In the genomic region with DNA sequence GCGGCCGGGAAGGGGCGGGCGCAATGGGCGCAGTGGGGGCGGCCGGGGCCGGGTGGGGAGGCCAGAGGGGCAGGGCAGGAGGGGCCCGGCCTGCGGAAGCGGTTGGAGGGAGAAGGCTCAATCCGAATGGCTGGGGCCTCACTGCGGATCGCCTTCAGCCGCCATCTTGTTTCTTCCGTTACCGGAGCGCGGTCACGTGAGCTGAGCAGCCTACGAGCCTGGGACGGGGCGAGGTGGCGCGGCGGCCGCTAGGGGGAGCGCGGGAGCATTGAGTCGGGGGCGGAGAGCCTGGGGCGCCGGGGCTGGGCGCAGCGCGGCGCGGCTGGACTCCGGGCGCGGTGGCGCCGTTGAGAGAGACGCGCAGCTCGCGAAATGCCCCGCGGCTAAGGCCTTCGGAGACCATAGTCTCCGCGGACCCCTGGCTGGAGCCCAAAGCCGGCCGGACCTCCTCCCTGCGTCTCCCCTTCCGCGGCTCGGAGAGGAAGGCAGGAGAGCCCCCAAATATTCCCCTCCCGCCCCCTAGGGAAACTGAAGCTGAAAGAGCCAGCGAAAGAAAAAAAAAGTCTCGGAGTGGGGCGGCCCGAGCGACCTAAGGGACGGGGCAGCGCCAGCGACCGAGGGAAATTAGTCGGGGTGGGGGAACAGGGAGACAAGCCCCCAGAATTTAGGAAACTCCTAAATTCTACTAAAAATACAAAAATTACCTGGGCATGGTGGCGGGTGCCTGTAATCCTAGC, we compare ENCODE assay signal across 1 cellular context.
TF ChIP-seq lines count a peak whose summit lies in the region.

A gene (minus strand): TSS at position 190 of the 737 bp plus-strand sequence. CDS start 22,221 bp downstream, outside the sequence.

TF ChIP-seq in HepG2, 621 proteins besides CTCF, POLR2A, EP300 and RAD21 (continued from another document and continues in another):
- TF ChIP-seq, protein P1, sequence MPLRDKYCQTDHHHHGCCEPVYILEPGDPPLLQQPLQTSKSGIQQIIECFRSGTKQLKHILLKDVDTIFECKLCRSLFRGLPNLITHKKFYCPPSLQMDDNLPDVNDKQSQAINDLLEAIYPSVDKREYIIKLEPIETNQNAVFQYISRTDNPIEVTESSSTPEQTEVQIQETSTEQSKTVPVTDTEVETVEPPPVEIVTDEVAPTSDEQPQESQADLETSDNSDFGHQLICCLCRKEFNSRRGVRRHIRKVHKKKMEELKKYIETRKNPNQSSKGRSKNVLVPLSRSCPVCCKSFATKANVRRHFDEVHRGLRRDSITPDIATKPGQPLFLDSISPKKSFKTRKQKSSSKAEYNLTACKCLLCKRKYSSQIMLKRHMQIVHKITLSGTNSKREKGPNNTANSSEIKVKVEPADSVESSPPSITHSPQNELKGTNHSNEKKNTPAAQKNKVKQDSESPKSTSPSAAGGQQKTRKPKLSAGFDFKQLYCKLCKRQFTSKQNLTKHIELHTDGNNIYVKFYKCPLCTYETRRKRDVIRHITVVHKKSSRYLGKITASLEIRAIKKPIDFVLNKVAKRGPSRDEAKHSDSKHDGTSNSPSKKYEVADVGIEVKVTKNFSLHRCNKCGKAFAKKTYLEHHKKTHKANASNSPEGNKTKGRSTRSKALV (CRISPR knock-in tag; IDR thresholded peaks at IDR 0.05), result peak; percentile 91; the same call in 1 of the 2 replicates
- TF ChIP-seq, protein P2, sequence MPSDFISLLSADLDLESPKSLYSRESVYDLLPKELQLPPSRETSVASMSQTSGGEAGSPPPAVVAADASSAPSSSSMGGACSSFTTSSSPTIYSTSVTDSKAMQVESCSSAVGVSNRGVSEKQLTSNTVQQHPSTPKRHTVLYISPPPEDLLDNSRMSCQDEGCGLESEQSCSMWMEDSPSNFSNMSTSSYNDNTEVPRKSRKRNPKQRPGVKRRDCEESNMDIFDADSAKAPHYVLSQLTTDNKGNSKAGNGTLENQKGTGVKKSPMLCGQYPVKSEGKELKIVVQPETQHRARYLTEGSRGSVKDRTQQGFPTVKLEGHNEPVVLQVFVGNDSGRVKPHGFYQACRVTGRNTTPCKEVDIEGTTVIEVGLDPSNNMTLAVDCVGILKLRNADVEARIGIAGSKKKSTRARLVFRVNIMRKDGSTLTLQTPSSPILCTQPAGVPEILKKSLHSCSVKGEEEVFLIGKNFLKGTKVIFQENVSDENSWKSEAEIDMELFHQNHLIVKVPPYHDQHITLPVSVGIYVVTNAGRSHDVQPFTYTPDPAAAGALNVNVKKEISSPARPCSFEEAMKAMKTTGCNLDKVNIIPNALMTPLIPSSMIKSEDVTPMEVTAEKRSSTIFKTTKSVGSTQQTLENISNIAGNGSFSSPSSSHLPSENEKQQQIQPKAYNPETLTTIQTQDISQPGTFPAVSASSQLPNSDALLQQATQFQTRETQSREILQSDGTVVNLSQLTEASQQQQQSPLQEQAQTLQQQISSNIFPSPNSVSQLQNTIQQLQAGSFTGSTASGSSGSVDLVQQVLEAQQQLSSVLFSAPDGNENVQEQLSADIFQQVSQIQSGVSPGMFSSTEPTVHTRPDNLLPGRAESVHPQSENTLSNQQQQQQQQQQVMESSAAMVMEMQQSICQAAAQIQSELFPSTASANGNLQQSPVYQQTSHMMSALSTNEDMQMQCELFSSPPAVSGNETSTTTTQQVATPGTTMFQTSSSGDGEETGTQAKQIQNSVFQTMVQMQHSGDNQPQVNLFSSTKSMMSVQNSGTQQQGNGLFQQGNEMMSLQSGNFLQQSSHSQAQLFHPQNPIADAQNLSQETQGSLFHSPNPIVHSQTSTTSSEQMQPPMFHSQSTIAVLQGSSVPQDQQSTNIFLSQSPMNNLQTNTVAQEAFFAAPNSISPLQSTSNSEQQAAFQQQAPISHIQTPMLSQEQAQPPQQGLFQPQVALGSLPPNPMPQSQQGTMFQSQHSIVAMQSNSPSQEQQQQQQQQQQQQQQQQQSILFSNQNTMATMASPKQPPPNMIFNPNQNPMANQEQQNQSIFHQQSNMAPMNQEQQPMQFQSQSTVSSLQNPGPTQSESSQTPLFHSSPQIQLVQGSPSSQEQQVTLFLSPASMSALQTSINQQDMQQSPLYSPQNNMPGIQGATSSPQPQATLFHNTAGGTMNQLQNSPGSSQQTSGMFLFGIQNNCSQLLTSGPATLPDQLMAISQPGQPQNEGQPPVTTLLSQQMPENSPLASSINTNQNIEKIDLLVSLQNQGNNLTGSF (CRISPR knock-in tag; IDR thresholded peaks at IDR 0.05), result peak; percentile 40; the same call in 1 of the 2 replicates
- TF ChIP-seq MAZ (IDR thresholded peaks at IDR 0.05; ENCODE audit: borderline replicate concordance, low read depth, low read length), result peak; percentile 81; the same call in 1 of the 2 replicates
- TF ChIP-seq MAZ (CRISPR knock-in tag; IDR thresholded peaks at IDR 0.05; ENCODE audit: low read depth), result peak; percentile 98
- TF ChIP-seq DNMT3B (CRISPR knock-in tag; conservative IDR thresholded peaks at IDR 0.05), result 0 out of 2 replicates have a peak, but pooled peaks have one; percentile 29
- TF ChIP-seq, protein P3, sequence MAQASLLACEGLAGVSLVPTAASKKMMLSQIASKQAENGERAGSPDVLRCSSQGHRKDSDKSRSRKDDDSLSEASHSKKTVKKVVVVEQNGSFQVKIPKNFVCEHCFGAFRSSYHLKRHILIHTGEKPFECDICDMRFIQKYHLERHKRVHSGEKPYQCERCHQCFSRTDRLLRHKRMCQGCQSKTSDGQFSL (CRISPR knock-in tag; IDR thresholded peaks at IDR 0.05), result 0 out of 2 replicates have a peak, but pooled peaks have one; percentile 57
- TF ChIP-seq, protein P4, sequence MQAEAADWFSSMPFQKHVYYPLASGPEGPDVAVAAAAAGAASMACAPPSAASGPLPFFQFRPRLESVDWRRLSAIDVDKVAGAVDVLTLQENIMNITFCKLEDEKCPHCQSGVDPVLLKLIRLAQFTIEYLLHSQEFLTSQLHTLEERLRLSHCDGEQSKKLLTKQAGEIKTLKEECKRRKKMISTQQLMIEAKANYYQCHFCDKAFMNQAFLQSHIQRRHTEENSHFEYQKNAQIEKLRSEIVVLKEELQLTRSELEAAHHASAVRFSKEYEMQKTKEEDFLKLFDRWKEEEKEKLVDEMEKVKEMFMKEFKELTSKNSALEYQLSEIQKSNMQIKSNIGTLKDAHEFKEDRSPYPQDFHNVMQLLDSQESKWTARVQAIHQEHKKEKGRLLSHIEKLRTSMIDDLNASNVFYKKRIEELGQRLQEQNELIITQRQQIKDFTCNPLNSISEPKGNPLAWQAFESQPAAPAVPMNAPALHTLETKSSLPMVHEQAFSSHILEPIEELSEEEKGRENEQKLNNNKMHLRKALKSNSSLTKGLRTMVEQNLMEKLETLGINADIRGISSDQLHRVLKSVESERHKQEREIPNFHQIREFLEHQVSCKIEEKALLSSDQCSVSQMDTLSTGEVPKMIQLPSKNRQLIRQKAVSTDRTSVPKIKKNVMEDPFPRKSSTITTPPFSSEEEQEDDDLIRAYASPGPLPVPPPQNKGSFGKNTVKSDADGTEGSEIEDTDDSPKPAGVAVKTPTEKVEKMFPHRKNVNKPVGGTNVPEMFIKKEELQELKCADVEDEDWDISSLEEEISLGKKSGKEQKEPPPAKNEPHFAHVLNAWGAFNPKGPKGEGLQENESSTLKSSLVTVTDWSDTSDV (CRISPR knock-in tag; IDR thresholded peaks at IDR 0.05), result 0 out of 2 replicates have a peak, but pooled peaks have one; percentile 24
- TF ChIP-seq, protein P5, sequence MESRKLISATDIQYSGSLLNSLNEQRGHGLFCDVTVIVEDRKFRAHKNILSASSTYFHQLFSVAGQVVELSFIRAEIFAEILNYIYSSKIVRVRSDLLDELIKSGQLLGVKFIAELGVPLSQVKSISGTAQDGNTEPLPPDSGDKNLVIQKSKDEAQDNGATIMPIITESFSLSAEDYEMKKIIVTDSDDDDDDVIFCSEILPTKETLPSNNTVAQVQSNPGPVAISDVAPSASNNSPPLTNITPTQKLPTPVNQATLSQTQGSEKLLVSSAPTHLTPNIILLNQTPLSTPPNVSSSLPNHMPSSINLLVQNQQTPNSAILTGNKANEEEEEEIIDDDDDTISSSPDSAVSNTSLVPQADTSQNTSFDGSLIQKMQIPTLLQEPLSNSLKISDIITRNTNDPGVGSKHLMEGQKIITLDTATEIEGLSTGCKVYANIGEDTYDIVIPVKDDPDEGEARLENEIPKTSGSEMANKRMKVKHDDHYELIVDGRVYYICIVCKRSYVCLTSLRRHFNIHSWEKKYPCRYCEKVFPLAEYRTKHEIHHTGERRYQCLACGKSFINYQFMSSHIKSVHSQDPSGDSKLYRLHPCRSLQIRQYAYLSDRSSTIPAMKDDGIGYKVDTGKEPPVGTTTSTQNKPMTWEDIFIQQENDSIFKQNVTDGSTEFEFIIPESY (CRISPR knock-in tag; IDR thresholded peaks at IDR 0.05), result peak; percentile 86
- peak; percentile 68 for TF ChIP-seq FOSL2 (CRISPR knock-in tag; IDR thresholded peaks at IDR 0.05)
- TF ChIP-seq NFYC (CRISPR knock-in tag; IDR thresholded peaks at IDR 0.05), result 0 out of 2 replicates have a peak, but pooled peaks have one; percentile 29
- peak; percentile 77 for TF ChIP-seq POGZ (CRISPR knock-in tag; IDR thresholded peaks at IDR 0.05)
- 0 out of 2 replicates have a peak, but pooled peaks have one; percentile 71 for TF ChIP-seq KDM4B (CRISPR knock-in tag; IDR thresholded peaks at IDR 0.05)
- peak; percentile 35; the same call in 1 of the 2 replicates for TF ChIP-seq RELA (CRISPR knock-in tag; IDR thresholded peaks at IDR 0.05)
- peak; percentile 97 for TF ChIP-seq ZSCAN31 (CRISPR knock-in tag; IDR thresholded peaks at IDR 0.05; ENCODE audit: low read depth)
- TF ChIP-seq, protein P6, sequence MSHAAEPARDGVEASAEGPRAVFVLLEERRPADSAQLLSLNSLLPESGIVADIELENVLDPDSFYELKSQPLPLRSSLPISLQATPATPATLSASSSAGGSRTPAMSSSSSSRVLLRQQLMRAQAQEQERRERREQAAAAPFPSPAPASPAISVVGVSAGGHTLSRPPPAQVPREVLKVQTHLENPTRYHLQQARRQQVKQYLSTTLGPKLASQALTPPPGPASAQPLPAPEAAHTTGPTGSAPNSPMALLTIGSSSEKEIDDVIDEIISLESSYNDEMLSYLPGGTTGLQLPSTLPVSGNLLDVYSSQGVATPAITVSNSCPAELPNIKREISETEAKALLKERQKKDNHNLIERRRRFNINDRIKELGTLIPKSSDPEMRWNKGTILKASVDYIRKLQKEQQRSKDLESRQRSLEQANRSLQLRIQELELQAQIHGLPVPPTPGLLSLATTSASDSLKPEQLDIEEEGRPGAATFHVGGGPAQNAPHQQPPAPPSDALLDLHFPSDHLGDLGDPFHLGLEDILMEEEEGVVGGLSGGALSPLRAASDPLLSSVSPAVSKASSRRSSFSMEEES (CRISPR knock-in tag; IDR thresholded peaks at IDR 0.05), result peak; percentile 93
- peak; percentile 31; the same call in 1 of the 2 replicates for TF ChIP-seq KLF15 (CRISPR knock-in tag; IDR thresholded peaks at IDR 0.05; ENCODE audit: borderline replicate concordance)
- peak; percentile 42; the same call in 1 of the 2 replicates for TF ChIP-seq ZSCAN20 (CRISPR knock-in tag; IDR thresholded peaks at IDR 0.05; ENCODE audit: borderline replicate concordance)
- peak; percentile 75; the same call in 1 of the 2 replicates for TF ChIP-seq AKAP8 (CRISPR knock-in tag; IDR thresholded peaks at IDR 0.05)
- TF ChIP-seq SIN3A (IDR thresholded peaks at IDR 0.05; ENCODE audit: borderline replicate concordance, low read depth, low read length), result 0 out of 2 replicates have a peak, but pooled peaks have one; percentile 43
- TF ChIP-seq, protein P7, sequence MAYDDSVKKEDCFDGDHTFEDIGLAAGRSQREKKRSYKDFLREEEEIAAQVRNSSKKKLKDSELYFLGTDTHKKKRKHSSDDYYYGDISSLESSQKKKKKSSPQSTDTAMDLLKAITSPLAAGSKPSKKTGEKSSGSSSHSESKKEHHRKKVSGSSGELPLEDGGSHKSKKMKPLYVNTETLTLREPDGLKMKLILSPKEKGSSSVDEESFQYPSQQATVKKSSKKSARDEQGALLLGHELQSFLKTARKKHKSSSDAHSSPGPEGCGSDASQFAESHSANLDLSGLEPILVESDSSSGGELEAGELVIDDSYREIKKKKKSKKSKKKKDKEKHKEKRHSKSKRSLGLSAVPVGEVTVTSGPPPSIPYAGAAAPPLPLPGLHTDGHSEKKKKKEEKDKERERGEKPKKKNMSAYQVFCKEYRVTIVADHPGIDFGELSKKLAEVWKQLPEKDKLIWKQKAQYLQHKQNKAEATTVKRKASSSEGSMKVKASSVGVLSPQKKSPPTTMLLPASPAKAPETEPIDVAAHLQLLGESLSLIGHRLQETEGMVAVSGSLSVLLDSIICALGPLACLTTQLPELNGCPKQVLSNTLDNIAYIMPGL (CRISPR knock-in tag; IDR thresholded peaks at IDR 0.05; ENCODE audit: borderline replicate concordance in 1 of 2, low read depth in 1 of 2), result peak; percentile 99 to 100
- TF ChIP-seq, protein P8, sequence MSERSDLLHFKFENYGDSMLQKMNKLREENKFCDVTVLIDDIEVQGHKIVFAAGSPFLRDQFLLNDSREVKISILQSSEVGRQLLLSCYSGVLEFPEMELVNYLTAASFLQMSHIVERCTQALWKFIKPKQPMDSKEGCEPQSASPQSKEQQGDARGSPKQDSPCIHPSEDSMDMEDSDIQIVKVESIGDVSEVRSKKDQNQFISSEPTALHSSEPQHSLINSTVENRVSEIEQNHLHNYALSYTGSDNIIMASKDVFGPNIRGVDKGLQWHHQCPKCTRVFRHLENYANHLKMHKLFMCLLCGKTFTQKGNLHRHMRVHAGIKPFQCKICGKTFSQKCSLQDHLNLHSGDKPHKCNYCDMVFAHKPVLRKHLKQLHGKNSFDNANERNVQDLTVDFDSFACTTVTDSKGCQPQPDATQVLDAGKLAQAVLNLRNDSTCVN (CRISPR knock-in tag; IDR thresholded peaks at IDR 0.05; ENCODE audit: borderline replicate concordance), result peak; percentile 79
- TF ChIP-seq, protein P9, sequence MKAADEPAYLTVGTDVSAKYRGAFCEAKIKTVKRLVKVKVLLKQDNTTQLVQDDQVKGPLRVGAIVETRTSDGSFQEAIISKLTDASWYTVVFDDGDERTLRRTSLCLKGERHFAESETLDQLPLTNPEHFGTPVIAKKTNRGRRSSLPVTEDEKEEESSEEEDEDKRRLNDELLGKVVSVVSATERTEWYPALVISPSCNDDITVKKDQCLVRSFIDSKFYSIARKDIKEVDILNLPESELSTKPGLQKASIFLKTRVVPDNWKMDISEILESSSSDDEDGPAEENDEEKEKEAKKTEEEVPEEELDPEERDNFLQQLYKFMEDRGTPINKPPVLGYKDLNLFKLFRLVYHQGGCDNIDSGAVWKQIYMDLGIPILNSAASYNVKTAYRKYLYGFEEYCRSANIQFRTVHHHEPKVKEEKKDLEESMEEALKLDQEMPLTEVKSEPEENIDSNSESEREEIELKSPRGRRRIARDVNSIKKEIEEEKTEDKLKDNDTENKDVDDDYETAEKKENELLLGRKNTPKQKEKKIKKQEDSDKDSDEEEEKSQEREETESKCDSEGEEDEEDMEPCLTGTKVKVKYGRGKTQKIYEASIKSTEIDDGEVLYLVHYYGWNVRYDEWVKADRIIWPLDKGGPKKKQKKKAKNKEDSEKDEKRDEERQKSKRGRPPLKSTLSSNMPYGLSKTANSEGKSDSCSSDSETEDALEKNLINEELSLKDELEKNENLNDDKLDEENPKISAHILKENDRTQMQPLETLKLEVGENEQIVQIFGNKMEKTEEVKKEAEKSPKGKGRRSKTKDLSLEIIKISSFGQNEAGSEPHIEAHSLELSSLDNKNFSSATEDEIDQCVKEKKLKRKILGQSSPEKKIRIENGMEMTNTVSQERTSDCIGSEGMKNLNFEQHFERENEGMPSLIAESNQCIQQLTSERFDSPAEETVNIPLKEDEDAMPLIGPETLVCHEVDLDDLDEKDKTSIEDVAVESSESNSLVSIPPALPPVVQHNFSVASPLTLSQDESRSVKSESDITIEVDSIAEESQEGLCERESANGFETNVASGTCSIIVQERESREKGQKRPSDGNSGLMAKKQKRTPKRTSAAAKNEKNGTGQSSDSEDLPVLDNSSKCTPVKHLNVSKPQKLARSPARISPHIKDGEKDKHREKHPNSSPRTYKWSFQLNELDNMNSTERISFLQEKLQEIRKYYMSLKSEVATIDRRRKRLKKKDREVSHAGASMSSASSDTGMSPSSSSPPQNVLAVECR (CRISPR knock-in tag; IDR thresholded peaks at IDR 0.05; ENCODE audit: borderline replicate concordance), result peak; percentile 82; the same call in 1 of the 2 replicates
- TF ChIP-seq BORCS8-MEF2B (CRISPR knock-in tag; IDR thresholded peaks at IDR 0.05), result peak; percentile 75; the same call in 1 of the 2 replicates
- peak; percentile 70 for TF ChIP-seq FOXA3 (CRISPR knock-in tag; IDR thresholded peaks at IDR 0.05)
